In genomic region chr14:21229821-21230220, GRCh38 we compare ENCODE assay signal across 14 cellular contexts. TPM values are rescaled to one million over a fixed set of nuclear protein-coding genes. Genes with fewer than 3 reads are reported as not detected.
A peak's percentile ranks its signal among the peaks of the same experiment; 100 is the strongest.
DNase-seq lines count a peak whose midpoint lies in the region; ATAC-seq, FAIRE-seq and TF ChIP-seq lines count a peak whose summit lies in the region.
"Had no signal": no experiment of that assay in that cellular context is flagged by ENCODE, and none has a peak within 500 bp of the region (broad histone marks: within the 10 kb centered on the region; RNA-seq: fewer than 3 reads in every experiment).

No MANE protein-coding gene starts in this region.

- ATAC-seq in naive thymus-derived CD4-positive, alpha-beta T cell = peak; percentile 93
- no peak for ATAC-seq in GM19397 (IDR thresholded peaks at IDR 0.05; ENCODE audit: unreplicated experiment)
- no peak for ATAC-seq in HG03175 (IDR thresholded peaks at IDR 0.05; ENCODE audit: unreplicated experiment)

- DNase-seq in D721Med (ENCODE audit: insufficient read length, low spot score) = no peak
- peak; percentile 80 for DNase-seq in Jurkat, Clone E6-1 (ENCODE audit: low read depth, low spot score)
- DNase-seq in activated T-helper 1 cell treated with anti-CD3 and anti-CD28 coated beads, Interleukin-12 subunit alpha, Interleukin-12 subunit beta, Interleukin-2, Interleukin-4 antibody, amounts not matched to agents 30 ng/mL and 10 ng/mL and 1 ng/mL, durations not matched to agents 14 hours and 24 hours and 36 hours (ENCODE audit: low spot score) = no peak
- peak in 7 of 9 donors; percentile 52 to 76 (median 65) for DNase-seq in naive thymus-derived CD4-positive, alpha-beta T cell
- DNase-seq in HuH-7 (ENCODE audit: low spot score) = no peak
- DNase-seq: effector CD8-positive, alpha-beta T cell; hypothalamus; naive B cell; transverse colon had no signal

- H3K27ac ChIP-seq in naive thymus-derived CD4-positive, alpha-beta T cell (ENCODE audit: low read depth, low read length) = peak overlapping the region; percentile 68
- H3K27ac ChIP-seq: C4-2B, SJSA1 had no signal

- intact Hi-C loops in activated T-helper 1 cell treated with anti-CD3 and anti-CD28 coated beads, Interleukin-12 subunit alpha, Interleukin-12 subunit beta, Interleukin-2, Interleukin-4 antibody, amounts not matched to agents 30 ng/mL and 10 ng/mL and 1 ng/mL, durations not matched to agents 14 hours and 24 hours and 36 hours (cut with micrococcal nuclease) = loop anchor here (1.0 to 5.0 kb wide), 4 partner anchors 9 to 137 kb away; no protein-coding TSS in a partner anchor
- intact Hi-C loops in naive thymus-derived CD4-positive, alpha-beta T cell (cut with micrococcal nuclease) = loop anchor here (1.0 to 5.0 kb wide), 5 partner anchors 7 to 152 kb away; partner anchors contain the start of gene SUPT16H (in 1 of the 2)

- H3K9me3 Mint-ChIP-seq in activated T-helper 1 cell treated with anti-CD3 and anti-CD28 coated beads, Interleukin-12 subunit alpha, Interleukin-12 subunit beta, Interleukin-2, Interleukin-4 antibody, amounts not matched to agents 30 ng/mL and 10 ng/mL and 1 ng/mL, durations not matched to agents 14 hours and 24 hours and 36 hours = no peaks in the 10 kb centered on the region
- no peaks in the 10 kb centered on the region for H3K9me3 Mint-ChIP-seq in naive thymus-derived CD4-positive, alpha-beta T cell
- H3K9me3 Mint-ChIP-seq: naive B cell had no signal

- no peak for TF ChIP-seq CTCF in D721Med (IDR thresholded peaks at IDR 0.05; ENCODE audit: insufficient read depth, missing control alignments)

- H3K4me1 ChIP-seq in naive thymus-derived CD4-positive, alpha-beta T cell (ENCODE audit: control insufficient read depth in 2 of 2, insufficient read depth in 2 of 2, low read length in 2 of 2) = peaks cover 48 to 73% of the 10 kb centered on the region in 2 donors
- H3K4me1 ChIP-seq: SJSA1 had no signal

- H3K27me3 ChIP-seq in naive thymus-derived CD4-positive, alpha-beta T cell (ENCODE audit: control insufficient read depth in 2 of 2, insufficient read depth in 2 of 2, low read length in 2 of 2) = no peaks in the 10 kb centered on the region
- H3K27me3 ChIP-seq: SJSA1, transverse colon had no signal

- FAIRE-seq in D721Med (lab: Jason Lieb, UNC) = peak; percentile 29
- FAIRE-seq: bronchial epithelial cell had no signal

- POLR2A ChIA-PET in naive thymus-derived CD4-positive, alpha-beta T cell (lab: Charles Lee) = interaction anchor here (0.6 to 2.8 kb wide), 5 partner anchors 10 to 40 kb away, joined by 3 to 12 read pairs (median 7); no protein-coding TSS in a partner anchor

- H3K4me3 ChIP-seq in Jurkat, Clone E6-1 (ENCODE audit: low read length) = no peak overlapping the region
- no peak overlapping the region for H3K4me3 ChIP-seq in naive thymus-derived CD4-positive, alpha-beta T cell (ENCODE audit: low read length)
- H3K4me3 ChIP-seq: SJSA1, transverse colon had no signal

- CTCF ChIA-PET in naive thymus-derived CD4-positive, alpha-beta T cell (lab: Charles Lee) = interaction anchor here (1.4 kb wide), 1 partner anchor 10 kb away, joined by 3 read pairs; no protein-coding TSS in a partner anchor

- no peaks in the 10 kb centered on the region for H3K9me3 ChIP-seq in naive thymus-derived CD4-positive, alpha-beta T cell (ENCODE audit: control insufficient read depth in 2 of 3, low read length in 3 of 3)
- H3K9me3 ChIP-seq: SJSA1, transverse colon had no signal

- H3K36me3 ChIP-seq in naive thymus-derived CD4-positive, alpha-beta T cell (ENCODE audit: control insufficient read depth in 2 of 3, insufficient read depth in 3 of 3, low read length in 3 of 3) = peaks cover 12 to 77% (median 32%) of the 10 kb centered on the region in 3 experiments

- H3K4me1 Mint-ChIP-seq in activated T-helper 1 cell treated with anti-CD3 and anti-CD28 coated beads, Interleukin-12 subunit alpha, Interleukin-12 subunit beta, Interleukin-2, Interleukin-4 antibody, amounts not matched to agents 30 ng/mL and 10 ng/mL and 1 ng/mL, durations not matched to agents 14 hours and 24 hours and 36 hours (ENCODE audit: low read depth) = peaks cover 57% of the 10 kb centered on the region
- peaks cover 44 to 84% (median 74%) of the 10 kb centered on the region in 7 donors for H3K4me1 Mint-ChIP-seq in naive thymus-derived CD4-positive, alpha-beta T cell

- H3K27me3 Mint-ChIP-seq in activated T-helper 1 cell treated with anti-CD3 and anti-CD28 coated beads, Interleukin-12 subunit alpha, Interleukin-12 subunit beta, Interleukin-2, Interleukin-4 antibody, amounts not matched to agents 30 ng/mL and 10 ng/mL and 1 ng/mL, durations not matched to agents 14 hours and 24 hours and 36 hours (ENCODE audit: insufficient read depth) = no peaks in the 10 kb centered on the region
- H3K27me3 Mint-ChIP-seq in naive thymus-derived CD4-positive, alpha-beta T cell = no peaks in the 10 kb centered on the region
- H3K27me3 Mint-ChIP-seq: naive B cell had no signal

- H3K27ac Mint-ChIP-seq in activated T-helper 1 cell treated with anti-CD3 and anti-CD28 coated beads, Interleukin-12 subunit alpha, Interleukin-12 subunit beta, Interleukin-2, Interleukin-4 antibody, amounts not matched to agents 30 ng/mL and 10 ng/mL and 1 ng/mL, durations not matched to agents 14 hours and 24 hours and 36 hours = peak overlapping the region; percentile 74
- H3K27ac Mint-ChIP-seq in naive thymus-derived CD4-positive, alpha-beta T cell = peak overlapping the region; percentile 82 to 94 (median 89)

- H3K4me3 Mint-ChIP-seq in activated T-helper 1 cell treated with anti-CD3 and anti-CD28 coated beads, Interleukin-12 subunit alpha, Interleukin-12 subunit beta, Interleukin-2, Interleukin-4 antibody, amounts not matched to agents 30 ng/mL and 10 ng/mL and 1 ng/mL, durations not matched to agents 14 hours and 24 hours and 36 hours = peak overlapping the region; percentile 66
- peak overlapping the region; percentile 27 to 76 (median 66) for H3K4me3 Mint-ChIP-seq in naive thymus-derived CD4-positive, alpha-beta T cell
- H3K4me3 Mint-ChIP-seq: naive B cell had no signal

- H3K36me3 Mint-ChIP-seq in activated T-helper 1 cell treated with anti-CD3 and anti-CD28 coated beads, Interleukin-12 subunit alpha, Interleukin-12 subunit beta, Interleukin-2, Interleukin-4 antibody, amounts not matched to agents 30 ng/mL and 10 ng/mL and 1 ng/mL, durations not matched to agents 14 hours and 24 hours and 36 hours (ENCODE audit: low read depth) = peaks cover 64% of the 10 kb centered on the region
- H3K36me3 Mint-ChIP-seq in naive thymus-derived CD4-positive, alpha-beta T cell = peaks cover 20 to 56% (median 33%) of the 10 kb centered on the region in 5 donors

RNA-seq across cellular contexts. Expression of gene HNRNPC, which starts 39.4 kb away (rescaled TPM):
- polyA plus RNA-seq in Jurkat, Clone E6-1 (2012; ENCODE audit: insufficient read depth, insufficient read length) = 1,326 TPM
- 958 and 976 TPM in 2 replicates for total RNA-seq in activated T-helper 1 cell treated with anti-CD3 and anti-CD28 coated beads, Interleukin-12 subunit alpha, Interleukin-12 subunit beta, Interleukin-2, Interleukin-4 antibody, amounts not matched to agents 30 ng/mL and 10 ng/mL and 1 ng/mL, durations not matched to agents 14 hours and 24 hours and 36 hours
- 100 to 1,000 TPM; 469 to 687 (median 532) TPM for total RNA-seq in naive thymus-derived CD4-positive, alpha-beta T cell
- 100 to 1,000 TPM; 842 to 895 TPM for polyA plus RNA-seq in naive thymus-derived CD4-positive, alpha-beta T cell

RNA-seq across cellular contexts. Expression of gene RPGRIP1, which starts 50.1 kb away (rescaled TPM):
- polyA plus RNA-seq in Jurkat, Clone E6-1 (2012; ENCODE audit: insufficient read depth, insufficient read length) = 0.64 TPM
- not detected in 2 replicates for total RNA-seq in activated T-helper 1 cell treated with anti-CD3 and anti-CD28 coated beads, Interleukin-12 subunit alpha, Interleukin-12 subunit beta, Interleukin-2, Interleukin-4 antibody, amounts not matched to agents 30 ng/mL and 10 ng/mL and 1 ng/mL, durations not matched to agents 14 hours and 24 hours and 36 hours
- total RNA-seq in naive thymus-derived CD4-positive, alpha-beta T cell = 1 to 10 TPM in 1 of 5 experiments, under 1 TPM in 1, not detected in 3; 0.24 to 1.5 TPM
- polyA plus RNA-seq in naive thymus-derived CD4-positive, alpha-beta T cell = not detected
- total RNA-seq: bronchial epithelial cell, SJSA1 had no signal

Comparison
In these comparisons a context has a peak if more than half of its experiments do, and no peak if none do; other contexts are left out.
1. DNase-seq: peak in Jurkat, Clone E6-1 (single experiment) and naive thymus-derived CD4-positive, alpha-beta T cell (7 of 9); none in D721Med (single experiment), activated T-helper 1 cell treated with anti-CD3 and anti-CD28 coated beads, Interleukin-12 subunit alpha, Interleukin-12 subunit beta, Interleukin-2, Interleukin-4 antibody, amounts not matched to agents 30 ng/mL and 10 ng/mL and 1 ng/mL, durations not matched to agents 14 hours and 24 hours and 36 hours (single experiment) and HuH-7 (single experiment).